In the genomic region with DNA sequence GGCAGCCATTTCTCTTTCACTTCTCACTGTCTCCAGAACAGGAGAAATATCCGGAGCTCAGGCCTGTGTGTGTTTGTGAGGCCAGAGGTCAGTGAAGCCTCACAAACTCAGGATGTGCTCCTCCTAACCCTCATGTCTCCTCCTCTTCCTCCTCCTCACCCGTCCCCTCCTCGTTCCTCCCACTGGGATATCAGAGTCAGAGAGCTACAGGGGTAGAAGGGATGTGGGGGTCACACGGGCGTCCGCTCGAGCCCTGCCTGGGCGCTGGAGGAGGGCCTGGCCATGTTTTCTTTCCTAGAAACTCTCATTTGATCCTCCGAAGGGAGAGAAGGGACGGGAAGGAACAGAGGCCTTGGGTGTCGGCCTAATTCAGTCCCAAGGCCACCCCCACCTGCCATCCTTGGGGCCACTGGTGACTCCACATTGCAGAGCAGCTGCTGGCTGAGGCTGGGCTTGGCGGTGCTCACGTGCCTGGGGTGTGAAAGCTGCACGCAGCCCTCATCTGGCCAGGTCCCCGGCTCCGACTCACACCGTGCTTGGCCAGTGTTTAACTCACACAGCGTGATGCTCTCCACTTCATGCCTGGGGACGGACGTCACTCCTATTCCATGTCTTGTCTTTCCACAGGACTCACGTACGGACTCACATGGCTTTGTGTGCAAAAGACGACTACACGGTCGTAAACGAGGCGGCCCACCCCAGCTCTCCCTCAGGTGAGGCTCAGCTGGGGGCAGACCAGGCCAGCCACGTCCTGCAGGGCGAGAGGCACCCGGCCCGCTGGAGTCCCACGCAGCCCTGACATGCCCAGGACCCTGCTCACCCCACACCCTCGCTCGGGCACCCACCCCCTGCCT, we compare ENCODE assay signal across 1 cellular context.
TF ChIP-seq lines count a peak whose summit lies in the region.

No MANE protein-coding gene starts in this region.

TF ChIP-seq in HepG2, 621 proteins besides CTCF, POLR2A, EP300 and RAD21 (continued from another document and continues in another):
- TF ChIP-seq, protein P1, sequence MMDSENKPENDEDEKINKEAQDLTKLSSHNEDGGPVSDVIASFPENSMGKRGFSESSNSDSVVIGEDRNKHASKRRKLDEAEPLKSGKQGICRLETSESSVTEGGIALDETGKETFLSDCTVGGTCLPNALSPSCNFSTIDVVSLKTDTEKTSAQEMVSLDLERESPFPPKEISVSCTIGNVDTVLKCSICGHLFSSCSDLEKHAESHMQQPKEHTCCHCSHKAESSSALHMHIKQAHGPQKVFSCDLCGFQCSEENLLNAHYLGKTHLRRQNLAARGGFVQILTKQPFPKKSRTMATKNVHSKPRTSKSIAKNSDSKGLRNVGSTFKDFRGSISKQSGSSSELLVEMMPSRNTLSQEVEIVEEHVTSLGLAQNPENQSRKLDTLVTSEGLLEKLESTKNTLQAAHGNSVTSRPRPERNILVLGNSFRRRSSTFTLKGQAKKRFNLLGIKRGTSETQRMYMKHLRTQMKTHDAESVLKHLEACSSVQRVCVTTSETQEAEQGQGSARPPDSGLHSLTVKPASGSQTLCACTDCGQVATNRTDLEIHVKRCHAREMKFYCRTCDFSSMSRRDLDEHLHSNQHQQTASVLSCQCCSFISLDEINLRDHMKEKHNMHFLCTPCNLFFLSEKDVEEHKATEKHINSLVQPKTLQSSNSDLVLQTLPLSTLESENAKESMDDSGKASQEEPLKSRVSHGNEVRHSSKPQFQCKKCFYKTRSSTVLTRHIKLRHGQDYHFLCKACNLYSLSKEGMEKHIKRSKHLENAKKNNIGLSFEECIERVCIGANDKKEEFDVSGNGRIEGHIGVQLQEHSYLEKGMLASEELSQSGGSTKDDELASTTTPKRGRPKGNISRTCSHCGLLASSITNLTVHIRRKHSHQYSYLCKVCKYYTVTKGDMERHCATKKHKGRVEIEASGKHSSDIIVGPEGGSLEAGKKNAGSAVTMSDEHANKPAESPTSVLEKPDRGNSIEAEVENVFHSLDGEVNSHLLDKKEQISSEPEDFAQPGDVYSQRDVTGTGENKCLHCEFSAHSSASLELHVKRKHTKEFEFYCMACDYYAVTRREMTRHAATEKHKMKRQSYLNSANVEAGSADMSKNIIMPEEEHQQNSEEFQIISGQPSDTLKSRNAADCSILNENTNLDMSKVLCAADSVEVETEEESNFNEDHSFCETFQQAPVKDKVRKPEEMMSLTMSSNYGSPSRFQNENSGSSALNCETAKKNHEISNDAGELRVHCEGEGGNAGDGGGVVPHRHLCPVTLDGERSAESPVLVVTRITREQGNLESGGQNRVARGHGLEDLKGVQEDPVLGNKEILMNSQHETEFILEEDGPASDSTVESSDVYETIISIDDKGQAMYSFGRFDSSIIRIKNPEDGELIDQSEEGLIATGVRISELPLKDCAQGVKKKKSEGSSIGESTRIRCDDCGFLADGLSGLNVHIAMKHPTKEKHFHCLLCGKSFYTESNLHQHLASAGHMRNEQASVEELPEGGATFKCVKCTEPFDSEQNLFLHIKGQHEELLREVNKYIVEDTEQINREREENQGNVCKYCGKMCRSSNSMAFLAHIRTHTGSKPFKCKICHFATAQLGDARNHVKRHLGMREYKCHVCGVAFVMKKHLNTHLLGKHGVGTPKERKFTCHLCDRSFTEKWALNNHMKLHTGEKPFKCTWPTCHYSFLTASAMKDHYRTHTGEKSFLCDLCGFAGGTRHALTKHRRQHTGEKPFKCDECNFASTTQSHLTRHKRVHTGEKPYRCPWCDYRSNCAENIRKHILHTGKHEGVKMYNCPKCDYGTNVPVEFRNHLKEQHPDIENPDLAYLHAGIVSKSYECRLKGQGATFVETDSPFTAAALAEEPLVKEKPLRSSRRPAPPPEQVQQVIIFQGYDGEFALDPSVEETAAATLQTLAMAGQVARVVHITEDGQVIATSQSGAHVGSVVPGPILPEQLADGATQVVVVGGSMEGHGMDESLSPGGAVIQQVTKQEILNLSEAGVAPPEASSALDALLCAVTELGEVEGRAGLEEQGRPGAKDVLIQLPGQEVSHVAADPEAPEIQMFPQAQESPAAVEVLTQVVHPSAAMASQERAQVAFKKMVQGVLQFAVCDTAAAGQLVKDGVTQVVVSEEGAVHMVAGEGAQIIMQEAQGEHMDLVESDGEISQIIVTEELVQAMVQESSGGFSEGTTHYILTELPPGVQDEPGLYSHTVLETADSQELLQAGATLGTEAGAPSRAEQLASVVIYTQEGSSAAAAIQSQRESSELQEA (CRISPR knock-in tag; IDR thresholded peaks at IDR 0.05; ENCODE audit: not compliant biosample characterization) = no peak
- peak; percentile 70 for TF ChIP-seq AGO2 (optimal IDR thresholded peaks at IDR 0.05; ENCODE audit: low read depth, low read length)
- TF ChIP-seq, protein P2, sequence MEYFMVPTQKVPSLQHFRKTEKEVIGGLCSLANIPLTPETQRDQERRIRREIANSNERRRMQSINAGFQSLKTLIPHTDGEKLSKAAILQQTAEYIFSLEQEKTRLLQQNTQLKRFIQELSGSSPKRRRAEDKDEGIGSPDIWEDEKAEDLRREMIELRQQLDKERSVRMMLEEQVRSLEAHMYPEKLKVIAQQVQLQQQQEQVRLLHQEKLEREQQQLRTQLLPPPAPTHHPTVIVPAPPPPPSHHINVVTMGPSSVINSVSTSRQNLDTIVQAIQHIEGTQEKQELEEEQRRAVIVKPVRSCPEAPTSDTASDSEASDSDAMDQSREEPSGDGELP (IDR thresholded peaks at IDR 0.05; ENCODE audit: borderline replicate concordance, low read depth) = no peak; the same call in 1 of the 2 replicates
- peak; percentile 11; the same call in 1 of the 2 replicates for TF ChIP-seq ZNF160 (CRISPR knock-in tag; IDR thresholded peaks at IDR 0.05)
- TF ChIP-seq BCL6 (CRISPR knock-in tag; IDR thresholded peaks at IDR 0.05) = peak; percentile 60
- TF ChIP-seq PAWR (CRISPR knock-in tag; IDR thresholded peaks at IDR 0.05; ENCODE audit: borderline replicate concordance) = no peak
- TF ChIP-seq, protein P3, sequence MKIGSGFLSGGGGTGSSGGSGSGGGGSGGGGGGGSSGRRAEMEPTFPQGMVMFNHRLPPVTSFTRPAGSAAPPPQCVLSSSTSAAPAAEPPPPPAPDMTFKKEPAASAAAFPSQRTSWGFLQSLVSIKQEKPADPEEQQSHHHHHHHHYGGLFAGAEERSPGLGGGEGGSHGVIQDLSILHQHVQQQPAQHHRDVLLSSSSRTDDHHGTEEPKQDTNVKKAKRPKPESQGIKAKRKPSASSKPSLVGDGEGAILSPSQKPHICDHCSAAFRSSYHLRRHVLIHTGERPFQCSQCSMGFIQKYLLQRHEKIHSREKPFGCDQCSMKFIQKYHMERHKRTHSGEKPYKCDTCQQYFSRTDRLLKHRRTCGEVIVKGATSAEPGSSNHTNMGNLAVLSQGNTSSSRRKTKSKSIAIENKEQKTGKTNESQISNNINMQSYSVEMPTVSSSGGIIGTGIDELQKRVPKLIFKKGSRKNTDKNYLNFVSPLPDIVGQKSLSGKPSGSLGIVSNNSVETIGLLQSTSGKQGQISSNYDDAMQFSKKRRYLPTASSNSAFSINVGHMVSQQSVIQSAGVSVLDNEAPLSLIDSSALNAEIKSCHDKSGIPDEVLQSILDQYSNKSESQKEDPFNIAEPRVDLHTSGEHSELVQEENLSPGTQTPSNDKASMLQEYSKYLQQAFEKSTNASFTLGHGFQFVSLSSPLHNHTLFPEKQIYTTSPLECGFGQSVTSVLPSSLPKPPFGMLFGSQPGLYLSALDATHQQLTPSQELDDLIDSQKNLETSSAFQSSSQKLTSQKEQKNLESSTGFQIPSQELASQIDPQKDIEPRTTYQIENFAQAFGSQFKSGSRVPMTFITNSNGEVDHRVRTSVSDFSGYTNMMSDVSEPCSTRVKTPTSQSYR (CRISPR knock-in tag; IDR thresholded peaks at IDR 0.05; ENCODE audit: borderline replicate concordance) = no peak
- TF ChIP-seq TBL1XR1 (IDR thresholded peaks at IDR 0.05; ENCODE audit: borderline replicate concordance, low read length, partially characterized antibody) = no peak
- TF ChIP-seq, protein P4, sequence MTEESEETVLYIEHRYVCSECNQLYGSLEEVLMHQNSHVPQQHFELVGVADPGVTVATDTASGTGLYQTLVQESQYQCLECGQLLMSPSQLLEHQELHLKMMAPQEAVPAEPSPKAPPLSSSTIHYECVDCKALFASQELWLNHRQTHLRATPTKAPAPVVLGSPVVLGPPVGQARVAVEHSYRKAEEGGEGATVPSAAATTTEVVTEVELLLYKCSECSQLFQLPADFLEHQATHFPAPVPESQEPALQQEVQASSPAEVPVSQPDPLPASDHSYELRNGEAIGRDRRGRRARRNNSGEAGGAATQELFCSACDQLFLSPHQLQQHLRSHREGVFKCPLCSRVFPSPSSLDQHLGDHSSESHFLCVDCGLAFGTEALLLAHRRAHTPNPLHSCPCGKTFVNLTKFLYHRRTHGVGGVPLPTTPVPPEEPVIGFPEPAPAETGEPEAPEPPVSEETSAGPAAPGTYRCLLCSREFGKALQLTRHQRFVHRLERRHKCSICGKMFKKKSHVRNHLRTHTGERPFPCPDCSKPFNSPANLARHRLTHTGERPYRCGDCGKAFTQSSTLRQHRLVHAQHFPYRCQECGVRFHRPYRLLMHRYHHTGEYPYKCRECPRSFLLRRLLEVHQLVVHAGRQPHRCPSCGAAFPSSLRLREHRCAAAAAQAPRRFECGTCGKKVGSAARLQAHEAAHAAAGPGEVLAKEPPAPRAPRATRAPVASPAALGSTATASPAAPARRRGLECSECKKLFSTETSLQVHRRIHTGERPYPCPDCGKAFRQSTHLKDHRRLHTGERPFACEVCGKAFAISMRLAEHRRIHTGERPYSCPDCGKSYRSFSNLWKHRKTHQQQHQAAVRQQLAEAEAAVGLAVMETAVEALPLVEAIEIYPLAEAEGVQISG (CRISPR knock-in tag; IDR thresholded peaks at IDR 0.05) = peak; percentile 32; the same call in 1 of the 2 replicates
- TF ChIP-seq U2AF1 (optimal IDR thresholded peaks at IDR 0.05; ENCODE audit: low read depth, low read length) = no peak
- TF ChIP-seq ZNF280B (CRISPR knock-in tag; IDR thresholded peaks at IDR 0.05; ENCODE audit: borderline replicate concordance) = no peak
- TF ChIP-seq, protein P5, sequence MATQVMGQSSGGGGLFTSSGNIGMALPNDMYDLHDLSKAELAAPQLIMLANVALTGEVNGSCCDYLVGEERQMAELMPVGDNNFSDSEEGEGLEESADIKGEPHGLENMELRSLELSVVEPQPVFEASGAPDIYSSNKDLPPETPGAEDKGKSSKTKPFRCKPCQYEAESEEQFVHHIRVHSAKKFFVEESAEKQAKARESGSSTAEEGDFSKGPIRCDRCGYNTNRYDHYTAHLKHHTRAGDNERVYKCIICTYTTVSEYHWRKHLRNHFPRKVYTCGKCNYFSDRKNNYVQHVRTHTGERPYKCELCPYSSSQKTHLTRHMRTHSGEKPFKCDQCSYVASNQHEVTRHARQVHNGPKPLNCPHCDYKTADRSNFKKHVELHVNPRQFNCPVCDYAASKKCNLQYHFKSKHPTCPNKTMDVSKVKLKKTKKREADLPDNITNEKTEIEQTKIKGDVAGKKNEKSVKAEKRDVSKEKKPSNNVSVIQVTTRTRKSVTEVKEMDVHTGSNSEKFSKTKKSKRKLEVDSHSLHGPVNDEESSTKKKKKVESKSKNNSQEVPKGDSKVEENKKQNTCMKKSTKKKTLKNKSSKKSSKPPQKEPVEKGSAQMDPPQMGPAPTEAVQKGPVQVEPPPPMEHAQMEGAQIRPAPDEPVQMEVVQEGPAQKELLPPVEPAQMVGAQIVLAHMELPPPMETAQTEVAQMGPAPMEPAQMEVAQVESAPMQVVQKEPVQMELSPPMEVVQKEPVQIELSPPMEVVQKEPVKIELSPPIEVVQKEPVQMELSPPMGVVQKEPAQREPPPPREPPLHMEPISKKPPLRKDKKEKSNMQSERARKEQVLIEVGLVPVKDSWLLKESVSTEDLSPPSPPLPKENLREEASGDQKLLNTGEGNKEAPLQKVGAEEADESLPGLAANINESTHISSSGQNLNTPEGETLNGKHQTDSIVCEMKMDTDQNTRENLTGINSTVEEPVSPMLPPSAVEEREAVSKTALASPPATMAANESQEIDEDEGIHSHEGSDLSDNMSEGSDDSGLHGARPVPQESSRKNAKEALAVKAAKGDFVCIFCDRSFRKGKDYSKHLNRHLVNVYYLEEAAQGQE (IDR thresholded peaks at IDR 0.05; ENCODE audit: borderline replicate concordance in 1 of 2, low read depth in 1 of 2, low read length in 2 of 2) = no peak
- TF ChIP-seq HNRNPUL1 (IDR thresholded peaks at IDR 0.05; ENCODE audit: low read depth, low read length) = no peak
- peak; percentile 52 for TF ChIP-seq FOSL2 (CRISPR knock-in tag; IDR thresholded peaks at IDR 0.05)
- TF ChIP-seq LBX2 (CRISPR knock-in tag; IDR thresholded peaks at IDR 0.05; ENCODE audit: borderline replicate concordance) = no peak
- 0 out of 2 replicates have a peak, but pooled peaks have one; percentile 30 for TF ChIP-seq NR1H2 (CRISPR knock-in tag; IDR thresholded peaks at IDR 0.05; ENCODE audit: borderline replicate concordance, low read depth)
- TF ChIP-seq, protein P6, sequence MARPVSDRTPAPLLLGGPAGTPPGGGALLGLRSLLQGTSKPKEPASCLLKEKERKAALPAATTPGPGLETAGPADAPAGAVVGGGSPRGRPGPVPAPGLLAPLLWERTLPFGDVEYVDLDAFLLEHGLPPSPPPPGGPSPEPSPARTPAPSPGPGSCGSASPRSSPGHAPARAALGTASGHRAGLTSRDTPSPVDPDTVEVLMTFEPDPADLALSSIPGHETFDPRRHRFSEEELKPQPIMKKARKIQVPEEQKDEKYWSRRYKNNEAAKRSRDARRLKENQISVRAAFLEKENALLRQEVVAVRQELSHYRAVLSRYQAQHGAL (CRISPR knock-in tag; IDR thresholded peaks at IDR 0.05; ENCODE audit: not compliant biosample characterization) = no peak
- TF ChIP-seq TMF1 (CRISPR knock-in tag; IDR thresholded peaks at IDR 0.05; ENCODE audit: low read depth) = no peak
- TF ChIP-seq, protein P7, sequence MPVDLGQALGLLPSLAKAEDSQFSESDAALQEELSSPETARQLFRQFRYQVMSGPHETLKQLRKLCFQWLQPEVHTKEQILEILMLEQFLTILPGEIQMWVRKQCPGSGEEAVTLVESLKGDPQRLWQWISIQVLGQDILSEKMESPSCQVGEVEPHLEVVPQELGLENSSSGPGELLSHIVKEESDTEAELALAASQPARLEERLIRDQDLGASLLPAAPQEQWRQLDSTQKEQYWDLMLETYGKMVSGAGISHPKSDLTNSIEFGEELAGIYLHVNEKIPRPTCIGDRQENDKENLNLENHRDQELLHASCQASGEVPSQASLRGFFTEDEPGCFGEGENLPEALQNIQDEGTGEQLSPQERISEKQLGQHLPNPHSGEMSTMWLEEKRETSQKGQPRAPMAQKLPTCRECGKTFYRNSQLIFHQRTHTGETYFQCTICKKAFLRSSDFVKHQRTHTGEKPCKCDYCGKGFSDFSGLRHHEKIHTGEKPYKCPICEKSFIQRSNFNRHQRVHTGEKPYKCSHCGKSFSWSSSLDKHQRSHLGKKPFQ (CRISPR knock-in tag; IDR thresholded peaks at IDR 0.05; ENCODE audit: insufficient replicate concordance) = peak; percentile 81
- TF ChIP-seq GATAD2A (CRISPR knock-in tag; IDR thresholded peaks at IDR 0.05) = peak; percentile 42; the same call in 1 of the 2 replicates
- peak; percentile 27; the same call in 1 of the 2 replicates for TF ChIP-seq ZNF747 (CRISPR knock-in tag; IDR thresholded peaks at IDR 0.05; ENCODE audit: borderline replicate concordance)
- TF ChIP-seq ZNF350 (CRISPR knock-in tag; IDR thresholded peaks at IDR 0.05; ENCODE audit: borderline replicate concordance, low read depth) = no peak
